Comparison of ENCODE assay signal across 8 cellular contexts in genomic region chr4:113683143-113683542, GRCh38.
DNase-seq lines count a peak whose midpoint lies in the region; ATAC-seq and TF ChIP-seq lines count a peak whose summit lies in the region.

No MANE protein-coding gene starts in this region.

- no peaks in the 10 kb centered on the region for H4K20me1 ChIP-seq in hepatocyte (ENCODE audit: insufficient read depth, poor library complexity, severe bottlenecking)

- no peak overlapping the region for H3K27ac ChIP-seq in CD8-positive, alpha-beta memory T cell (ENCODE audit: low read depth, low read length)
- H3K27ac ChIP-seq in hepatocyte = peak overlapping the region; percentile 53

- H3K27ac Mint-ChIP-seq in CD8-positive, alpha-beta memory T cell = peak overlapping the region; percentile 21 to 93 (median 76)
- H3K27ac Mint-ChIP-seq in activated CD4-positive, alpha-beta memory T cell treated with anti-CD3 and anti-CD28 coated beads for 36 hours = peak overlapping the region; percentile 93
- H3K27ac Mint-ChIP-seq in stimulated activated naive CD8-positive, alpha-beta T cell treated with anti-CD3 and anti-CD28 coated beads, Interleukin-15, amount 100 ng/mL, for 72 hours = peak overlapping the region in 1 of 2 donors; percentile 65

- intact Hi-C loops in activated CD4-positive, alpha-beta memory T cell treated with anti-CD3 and anti-CD28 coated beads for 36 hours (cut with micrococcal nuclease) = loop anchor here (1.0 to 10.0 kb wide), 15 partner anchors 10 to 1536 kb away; partner anchors contain the start of genes FAM241A and TIFA

- peak overlapping the region; percentile 16 for H3K4me3 ChIP-seq in CD8-positive, alpha-beta memory T cell (ENCODE audit: low read length)
- no peak overlapping the region for H3K4me3 ChIP-seq in hepatocyte

- peaks cover 33% of the 10 kb centered on the region for H3K4me1 ChIP-seq in CD8-positive, alpha-beta memory T cell (ENCODE audit: insufficient read depth, low read length)
- H3K4me1 ChIP-seq in hepatocyte (ENCODE audit: insufficient read depth) = peaks cover 31% of the 10 kb centered on the region

- peak; percentile 97 for ATAC-seq in GM19468 (IDR thresholded peaks at IDR 0.05; ENCODE audit: extremely low read depth, unreplicated experiment)
- peak; percentile 98 for ATAC-seq in HG03565 (IDR thresholded peaks at IDR 0.05; ENCODE audit: unreplicated experiment)
- ATAC-seq in stimulated activated naive CD8-positive, alpha-beta T cell treated with anti-CD3 and anti-CD28 coated beads, Interleukin-15, amount 100 ng/mL, for 72 hours = peak; percentile 94

- POLR2A ChIA-PET in CD8-positive, alpha-beta memory T cell (lab: Charles Lee) = no interaction called here
- POLR2A ChIA-PET in activated CD4-positive, alpha-beta memory T cell treated with anti-CD3 and anti-CD28 coated beads for 36 hours (lab: Charles Lee) = interaction anchor here (1.1 to 1.6 kb wide), 2 partner anchors 8 to 136 kb away, joined by 3 to 4 read pairs; no protein-coding TSS in a partner anchor

- 81% methylated on average over 3 of the region's 3 CpGs for WGBS in hepatocyte (ENCODE audit: low lambda C conversion rate, missing lambda C conversion rate)

- H3K27me3 ChIP-seq in CD8-positive, alpha-beta memory T cell (ENCODE audit: insufficient read depth, low read length, poor library complexity, severe bottlenecking) = no peaks in the 10 kb centered on the region
- H3K27me3 ChIP-seq in hepatocyte = no peaks in the 10 kb centered on the region

- H3K4me3 Mint-ChIP-seq in CD8-positive, alpha-beta memory T cell = peak overlapping the region; percentile 0 to 56 (median 34)
- peak overlapping the region; percentile 57 for H3K4me3 Mint-ChIP-seq in activated CD4-positive, alpha-beta memory T cell treated with anti-CD3 and anti-CD28 coated beads for 36 hours
- H3K4me3 Mint-ChIP-seq in stimulated activated naive CD8-positive, alpha-beta T cell treated with anti-CD3 and anti-CD28 coated beads, Interleukin-15, amount 100 ng/mL, for 72 hours = peak overlapping the region; percentile 37 to 72

- peak; percentile 32 to 78 (median 64) for DNase-seq in CD8-positive, alpha-beta memory T cell
- peak; percentile 92 for DNase-seq in activated CD4-positive, alpha-beta memory T cell treated with anti-CD3 and anti-CD28 coated beads for 36 hours
- DNase-seq in hepatocyte (ENCODE audit: low spot score) = no peak
- peak; percentile 72 to 87 for DNase-seq in stimulated activated naive CD8-positive, alpha-beta T cell treated with anti-CD3 and anti-CD28 coated beads, Interleukin-15, amount 100 ng/mL, for 72 hours
- DNase-seq in DMS 273 treated with DMSO at 0.1 percent for 48 hours (lab: John Stamatoyannopoulos, UW) = no peak
- no peak for DNase-seq in mucosa of gallbladder (ENCODE audit: low spot score)

- H3K9me3 ChIP-seq in CD8-positive, alpha-beta memory T cell (ENCODE audit: low read length) = no peaks in the 10 kb centered on the region
- no peaks in the 10 kb centered on the region for H3K9me3 ChIP-seq in hepatocyte (ENCODE audit: low read depth)

- H2AFZ ChIP-seq in hepatocyte = no peak overlapping the region

- peaks cover 42 to 62% (median 45%) of the 10 kb centered on the region in 3 donors for H3K4me1 Mint-ChIP-seq in CD8-positive, alpha-beta memory T cell
- peaks cover 72% of the 10 kb centered on the region for H3K4me1 Mint-ChIP-seq in activated CD4-positive, alpha-beta memory T cell treated with anti-CD3 and anti-CD28 coated beads for 36 hours (ENCODE audit: low read depth)
- H3K4me1 Mint-ChIP-seq in stimulated activated naive CD8-positive, alpha-beta T cell treated with anti-CD3 and anti-CD28 coated beads, Interleukin-15, amount 100 ng/mL, for 72 hours = peaks cover 63% of the 10 kb centered on the region

- CTCF ChIA-PET in CD8-positive, alpha-beta memory T cell (lab: Charles Lee) = no interaction called here
- CTCF ChIA-PET in activated CD4-positive, alpha-beta memory T cell treated with anti-CD3 and anti-CD28 coated beads for 36 hours (lab: Charles Lee) = interaction anchor here (1.0 to 1.3 kb wide), 2 partner anchors 49 to 51 kb away, joined by 3 read pairs; no protein-coding TSS in a partner anchor

- peaks cover 0 to 3% (median 0%) of the 10 kb centered on the region in 5 donors for H3K9me3 Mint-ChIP-seq in CD8-positive, alpha-beta memory T cell
- peaks cover 17% of the 10 kb centered on the region for H3K9me3 Mint-ChIP-seq in activated CD4-positive, alpha-beta memory T cell treated with anti-CD3 and anti-CD28 coated beads for 36 hours
- peaks cover 0 to 14% of the 10 kb centered on the region in 2 donors for H3K9me3 Mint-ChIP-seq in stimulated activated naive CD8-positive, alpha-beta T cell treated with anti-CD3 and anti-CD28 coated beads, Interleukin-15, amount 100 ng/mL, for 72 hours

- H3K36me3 Mint-ChIP-seq in CD8-positive, alpha-beta memory T cell = peaks cover 7 to 12% (median 11%) of the 10 kb centered on the region in 3 donors
- peaks cover 50% of the 10 kb centered on the region for H3K36me3 Mint-ChIP-seq in activated CD4-positive, alpha-beta memory T cell treated with anti-CD3 and anti-CD28 coated beads for 36 hours

- H3K4me2 ChIP-seq in hepatocyte = peak overlapping the region; percentile 3

- no peaks in the 10 kb centered on the region for H3K36me3 ChIP-seq in CD8-positive, alpha-beta memory T cell (ENCODE audit: insufficient read depth, low read length)
- H3K36me3 ChIP-seq in hepatocyte (replicated peaks; ENCODE audit: insufficient read depth, low read depth) = no peaks in the 10 kb centered on the region

- no peaks in the 10 kb centered on the region for H3K9me2 ChIP-seq in hepatocyte (replicated peaks; ENCODE audit: insufficient read depth)

- peaks cover 86% of the 10 kb centered on the region for H3K79me2 ChIP-seq in hepatocyte

- H3K27me3 Mint-ChIP-seq in CD8-positive, alpha-beta memory T cell = no peaks in the 10 kb centered on the region
- no peaks in the 10 kb centered on the region for H3K27me3 Mint-ChIP-seq in activated CD4-positive, alpha-beta memory T cell treated with anti-CD3 and anti-CD28 coated beads for 36 hours
- H3K27me3 Mint-ChIP-seq in stimulated activated naive CD8-positive, alpha-beta T cell treated with anti-CD3 and anti-CD28 coated beads, Interleukin-15, amount 100 ng/mL, for 72 hours = no peaks in the 10 kb centered on the region

- no peak for TF ChIP-seq CTCF in hepatocyte (IDR thresholded peaks at IDR 0.05; ENCODE audit: poor library complexity)

Comparison
In these comparisons a context has a peak if more than half of its experiments do, and no peak if none do; other contexts are left out.
1. DNase-seq: peak in CD8-positive, alpha-beta memory T cell (5 of 5), activated CD4-positive, alpha-beta memory T cell treated with anti-CD3 and anti-CD28 coated beads for 36 hours (single experiment) and stimulated activated naive CD8-positive, alpha-beta T cell treated with anti-CD3 and anti-CD28 coated beads, Interleukin-15, amount 100 ng/mL, for 72 hours (2 of 2); none in hepatocyte (single experiment), DMS 273 treated with DMSO at 0.1 percent for 48 hours (single experiment) and mucosa of gallbladder (single experiment).
2. Peak in every context shown above with its lines, with median percentiles within 50 percentile points of each other: H3K4me3 Mint-ChIP-seq and ATAC-seq.